In the genomic region with DNA sequence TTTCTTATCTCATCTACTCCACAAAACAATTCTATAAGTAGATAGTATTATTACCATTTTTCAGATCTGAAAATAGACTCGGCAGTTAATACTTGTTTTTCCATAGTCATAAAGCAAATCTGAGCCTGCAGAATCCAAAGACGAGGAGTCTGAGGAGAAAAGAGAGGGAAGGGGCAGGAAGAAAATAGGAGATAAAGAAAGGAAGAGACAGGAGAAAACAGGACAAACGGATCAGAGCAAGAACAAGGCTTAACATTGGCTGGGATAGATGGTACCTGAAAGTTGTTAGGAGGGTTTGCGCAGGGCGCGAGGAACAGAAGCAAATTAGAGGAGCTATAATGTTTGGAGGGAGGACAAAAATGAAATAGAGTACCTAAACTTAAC, we compare ENCODE assay signal across 8 cellular contexts. TPM values are rescaled to one million over a fixed set of nuclear protein-coding genes. Genes with fewer than 3 reads are reported as not detected.
DNase-seq lines count a peak whose midpoint lies in the region; ATAC-seq and TF ChIP-seq lines count a peak whose summit lies in the region.

No MANE protein-coding gene starts in this region.

- peaks cover 3% of the 10 kb centered on the region for H3K23me2 ChIP-seq in H9 (ENCODE audit: insufficient read length, low read depth, low read length, poor library complexity, severe bottlenecking)

- H3K79me2 ChIP-seq in H9 (ENCODE audit: insufficient read depth, low read length) = peaks cover 8% of the 10 kb centered on the region; the same call in 1 of the 2 replicates

- no peaks in the 10 kb centered on the region for H3K9me3 ChIP-seq in H9 (ENCODE audit: control insufficient read depth, low read depth, low read length)
- no peaks in the 10 kb centered on the region for H3K9me3 ChIP-seq in skeletal muscle satellite cell (replicated peaks; ENCODE audit: low read length)

- no peak overlapping the region for H3K14ac ChIP-seq in H9 (ENCODE audit: insufficient read depth, low read length)

- H3K18ac ChIP-seq in H9 (ENCODE audit: insufficient read length, low read depth, low read length) = no peak overlapping the region

- H3K36me3 ChIP-seq in skeletal muscle satellite cell (ENCODE audit: insufficient read depth, low read length) = peaks cover 5% of the 10 kb centered on the region

- H3K9me3 Mint-ChIP-seq in H9 = no peaks in the 10 kb centered on the region

- no peak overlapping the region for H3K56ac ChIP-seq in H9 (ENCODE audit: insufficient read length, low read depth, low read length)

- no peaks in the 10 kb centered on the region for H4K20me1 ChIP-seq in H9 (ENCODE audit: control insufficient read depth, insufficient read depth, insufficient read length)

- no peak overlapping the region for H4K91ac ChIP-seq in H9 (ENCODE audit: insufficient read length, low read depth, low read length)

- peak overlapping the region; percentile 97 for H3K4me3 ChIP-seq in skeletal muscle satellite cell (ENCODE audit: low read length)

- no peak overlapping the region for H2BK120ac ChIP-seq in H9 (ENCODE audit: low read depth, low read length, poor library complexity, severe bottlenecking)

- no peak overlapping the region for H3K23ac ChIP-seq in H9 (ENCODE audit: insufficient read length, low read depth, low read length)

- ATAC-seq in foreskin keratinocyte (no peak), GM21825 (IDR thresholded peaks at IDR 0.05; ENCODE audit: unreplicated experiment) (no peak)

- WGBS in H9 (ENCODE audit: extremely low coverage, insufficient read length, low lambda C conversion rate) = no CpG with 5 or more reads among the region's 6 CpGs

- H3K27me3 ChIP-seq in H9 (ENCODE audit: insufficient read depth, low read length) (no peaks in the 10 kb centered on the region), foreskin keratinocyte (no peaks in the 10 kb centered on the region), skeletal muscle satellite cell (ENCODE audit: control insufficient read depth, insufficient read depth, low read length) (no peaks in the 10 kb centered on the region)

- no peak overlapping the region for H3K4ac ChIP-seq in H9 (ENCODE audit: low read depth, low read length)

- peak overlapping the region; percentile 99 for H3K4me3 Mint-ChIP-seq in H9

- no peak overlapping the region for H4K8ac ChIP-seq in H9 (replicated peaks; ENCODE audit: insufficient read length, low read depth, low read length)

- H3K27ac Mint-ChIP-seq in H9 = peak overlapping the region; percentile 99 to 100 (median 100); a peak in 6 of 7 replicates

- no peak overlapping the region for H3T11ph ChIP-seq in H9 (ENCODE audit: low read length)

- H4K5ac ChIP-seq in H9 (ENCODE audit: insufficient read length, low read depth, low read length) = no peak overlapping the region

- peaks cover 15% of the 10 kb centered on the region for H3K27me3 Mint-ChIP-seq in H9 (ENCODE audit: low read depth)

- no peaks in the 10 kb centered on the region for H3K79me1 ChIP-seq in H9 (ENCODE audit: insufficient read depth, low read depth, low read length, poor library complexity, severe bottlenecking)

- H3K4me1 ChIP-seq in H9 (ENCODE audit: insufficient read depth, low read length) = no peaks in the 10 kb centered on the region
- H3K4me1 ChIP-seq in foreskin keratinocyte = peaks cover 7% of the 10 kb centered on the region
- peaks cover 11% of the 10 kb centered on the region for H3K4me1 ChIP-seq in skeletal muscle satellite cell (ENCODE audit: control insufficient read depth, insufficient read depth, low read length)

- H3K4me2 ChIP-seq in H9 (ENCODE audit: insufficient read depth, insufficient read length, low read length) (peak overlapping the region; percentile 81), skeletal muscle satellite cell (ENCODE audit: low read length) (peak overlapping the region; percentile 79)

- no peak overlapping the region for H2BK5ac ChIP-seq in H9 (ENCODE audit: insufficient read length, low read length)

- no peak overlapping the region for H2AFZ ChIP-seq in H9 (ENCODE audit: low read length)

- H2AK5ac ChIP-seq in H9 (ENCODE audit: insufficient read length, low read length) = no peak overlapping the region

- H3K4me1 Mint-ChIP-seq in H9 = peaks cover 6 to 21% of the 10 kb centered on the region in 2 experiments

- no peak overlapping the region for H2BK12ac ChIP-seq in H9 (ENCODE audit: insufficient read length, low read depth, low read length)

- TF ChIP-seq CTCF in H9 (conservative IDR thresholded peaks at IDR 0.05) (no peak), VCaP (conservative IDR thresholded peaks at IDR 0.05) (no peak), foreskin keratinocyte (conservative IDR thresholded peaks at IDR 0.05) (no peak)

- peak overlapping the region; percentile 93 for H3K9ac ChIP-seq in H9 (ENCODE audit: extremely low read depth, insufficient read length, low read length)
- peak overlapping the region; percentile 98 for H3K9ac ChIP-seq in skeletal muscle satellite cell (ENCODE audit: low read depth, low read length)

- no peak for DNase-seq in H9
- no peak for DNase-seq in foreskin keratinocyte
- no peak for DNase-seq in iPS-NIHi11 (ENCODE audit: low spot score)
- DNase-seq in foreskin melanocyte = no peak
- DNase-seq in NAMALWA (ENCODE audit: low spot score) = no peak

- no peak overlapping the region for H2BK15ac ChIP-seq in H9 (ENCODE audit: low read depth, low read length)

- H2BK20ac ChIP-seq in H9 (ENCODE audit: low read depth, low read length, poor library complexity, severe bottlenecking) = no peak overlapping the region

- no peak overlapping the region for H3K27ac ChIP-seq in H9 (ENCODE audit: insufficient read length, low read depth, low read length)
- peak overlapping the region; percentile 94 for H3K27ac ChIP-seq in VCaP
- peak overlapping the region; percentile 98 for H3K27ac ChIP-seq in foreskin keratinocyte

- peaks cover 7 to 23% (median 16%) of the 10 kb centered on the region in 3 experiments; a peak in 6 of 7 replicates for H3K36me3 Mint-ChIP-seq in H9 (ENCODE audit: insufficient read depth in 1 of 3, low read depth in 3 of 3)

RNA-seq across cellular contexts. Expression of a gene that starts 0.6 kb away (rescaled TPM):
- total RNA-seq in H9 (2021) = 87.8 and 88.3 TPM in 2 replicates
- 61.6 and 65.7 TPM in 2 replicates for total RNA-seq in foreskin keratinocyte
- polyA plus RNA-seq in foreskin keratinocyte = 53.3 and 54.0 TPM in 2 replicates
- total RNA-seq in skeletal muscle satellite cell (2012; rRNA removed) = 34.5 and 36.9 TPM in 2 replicates

RNA-seq across cellular contexts. Expression of a gene that starts 10.5 kb away (rescaled TPM):
- 11.8 and 12.7 TPM in 2 replicates for total RNA-seq in H9 (2021)
- total RNA-seq in foreskin keratinocyte = 31.8 and 32.7 TPM in 2 replicates
- polyA plus RNA-seq in foreskin keratinocyte = 15.7 and 16.9 TPM in 2 replicates
- total RNA-seq in skeletal muscle satellite cell (2012; rRNA removed) = 36.8 and 36.9 TPM in 2 replicates

RNA-seq across cellular contexts. Expression of a gene that starts 36.0 kb away (rescaled TPM):
- 0.29 and 0.52 TPM in 2 replicates for total RNA-seq in H9 (2021)
- 0.07 TPM in 1 of 2 replicates, not detected in the other for total RNA-seq in foreskin keratinocyte
- 0.08 TPM in 1 of 2 replicates, not detected in the other for polyA plus RNA-seq in foreskin keratinocyte
- 0.51 TPM in 1 of 2 replicates, not detected in the other for total RNA-seq in skeletal muscle satellite cell (2012; rRNA removed)
